ENCODE assay signal across 1 cellular context in the genomic region with DNA sequence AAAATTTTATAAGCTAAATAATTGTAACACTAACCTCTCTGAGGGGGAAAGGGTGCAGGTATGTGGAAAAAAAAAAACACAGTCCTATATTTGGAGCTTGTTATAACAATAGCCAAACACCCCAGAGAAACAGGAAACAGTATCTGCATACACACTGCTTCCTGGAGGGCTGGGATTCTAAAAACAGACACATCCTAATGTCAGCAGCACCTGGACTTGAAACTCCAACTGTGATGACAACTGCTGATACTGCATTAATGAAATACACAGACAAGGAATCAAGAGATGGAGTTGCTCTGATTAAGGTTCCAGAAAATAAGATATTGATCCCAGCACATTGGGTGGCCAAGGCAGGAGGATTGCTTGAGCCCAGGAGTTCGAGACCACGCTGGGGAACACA.
TF ChIP-seq lines count a peak whose summit lies in the region.

No MANE protein-coding gene starts in this region.

TF ChIP-seq in HCT116, 20 proteins besides CTCF, POLR2A, EP300 and RAD21 (continued from another document):
- TF ChIP-seq, protein P1, sequence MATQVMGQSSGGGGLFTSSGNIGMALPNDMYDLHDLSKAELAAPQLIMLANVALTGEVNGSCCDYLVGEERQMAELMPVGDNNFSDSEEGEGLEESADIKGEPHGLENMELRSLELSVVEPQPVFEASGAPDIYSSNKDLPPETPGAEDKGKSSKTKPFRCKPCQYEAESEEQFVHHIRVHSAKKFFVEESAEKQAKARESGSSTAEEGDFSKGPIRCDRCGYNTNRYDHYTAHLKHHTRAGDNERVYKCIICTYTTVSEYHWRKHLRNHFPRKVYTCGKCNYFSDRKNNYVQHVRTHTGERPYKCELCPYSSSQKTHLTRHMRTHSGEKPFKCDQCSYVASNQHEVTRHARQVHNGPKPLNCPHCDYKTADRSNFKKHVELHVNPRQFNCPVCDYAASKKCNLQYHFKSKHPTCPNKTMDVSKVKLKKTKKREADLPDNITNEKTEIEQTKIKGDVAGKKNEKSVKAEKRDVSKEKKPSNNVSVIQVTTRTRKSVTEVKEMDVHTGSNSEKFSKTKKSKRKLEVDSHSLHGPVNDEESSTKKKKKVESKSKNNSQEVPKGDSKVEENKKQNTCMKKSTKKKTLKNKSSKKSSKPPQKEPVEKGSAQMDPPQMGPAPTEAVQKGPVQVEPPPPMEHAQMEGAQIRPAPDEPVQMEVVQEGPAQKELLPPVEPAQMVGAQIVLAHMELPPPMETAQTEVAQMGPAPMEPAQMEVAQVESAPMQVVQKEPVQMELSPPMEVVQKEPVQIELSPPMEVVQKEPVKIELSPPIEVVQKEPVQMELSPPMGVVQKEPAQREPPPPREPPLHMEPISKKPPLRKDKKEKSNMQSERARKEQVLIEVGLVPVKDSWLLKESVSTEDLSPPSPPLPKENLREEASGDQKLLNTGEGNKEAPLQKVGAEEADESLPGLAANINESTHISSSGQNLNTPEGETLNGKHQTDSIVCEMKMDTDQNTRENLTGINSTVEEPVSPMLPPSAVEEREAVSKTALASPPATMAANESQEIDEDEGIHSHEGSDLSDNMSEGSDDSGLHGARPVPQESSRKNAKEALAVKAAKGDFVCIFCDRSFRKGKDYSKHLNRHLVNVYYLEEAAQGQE (IDR thresholded peaks at IDR 0.05; ENCODE audit: low read depth) = no peak
- TF ChIP-seq TCF7L2 (IDR thresholded peaks at IDR 0.05; ENCODE audit: borderline replicate concordance, extremely low read depth, insufficient read depth, insufficient read length) = no peak
- no peak for TF ChIP-seq SP1 (IDR thresholded peaks at IDR 0.05; ENCODE audit: low read depth)
- TF ChIP-seq ZNF274 (IDR thresholded peaks at IDR 0.05; ENCODE audit: low read depth, low read length) = no peak
- TF ChIP-seq ZFX (IDR thresholded peaks at IDR 0.05) = no peak
- no peak for TF ChIP-seq ELF1 (IDR thresholded peaks at IDR 0.05; ENCODE audit: borderline replicate concordance, low read depth)
- TF ChIP-seq CEBPB (IDR thresholded peaks at IDR 0.05; ENCODE audit: low read depth) = no peak
